ENCODE assay signal across 10 cellular contexts in genomic region chr12:27711957-27712356, GRCh38. TPM values are rescaled to one million over a fixed set of nuclear protein-coding genes. Genes with fewer than 3 reads are reported as not detected.
DNase-seq lines count a peak whose midpoint lies in the region; ATAC-seq and TF ChIP-seq lines count a peak whose summit lies in the region.
"Had no signal": no experiment of that assay in that cellular context is flagged by ENCODE, and none has a peak within 500 bp of the region (broad histone marks: within the 10 kb centered on the region; RNA-seq: fewer than 3 reads in every experiment).

No MANE protein-coding gene starts in this region.

- H3K27me3 Mint-ChIP-seq in WTC11 (ENCODE audit: low read depth) (peaks cover 9% of the 10 kb centered on the region), type B pancreatic cell (peaks cover 7% of the 10 kb centered on the region)

- H3K4me3 ChIP-seq in heart right ventricle = peak overlapping the region in 6 of 10 donors; percentile 83 to 94 (median 88)
- H3K4me3 ChIP-seq in iPS-18a (ENCODE audit: low read length) = peak overlapping the region; percentile 91

- CTCF ChIA-PET in WTC11 (lab: Charles Lee) = no interaction called here

- H3K4me3 Mint-ChIP-seq in WTC11 (peak overlapping the region; percentile 96), type B pancreatic cell (peak overlapping the region; percentile 96)

- no peaks in the 10 kb centered on the region for H3K27me3 ChIP-seq in heart right ventricle
- H3K27me3 ChIP-seq in iPS-18a (ENCODE audit: control insufficient read depth, insufficient read depth, low read length) = no peaks in the 10 kb centered on the region

- 78 to 79% methylated on average over 3 of the region's 3 CpGs for WGBS in heart right ventricle, 2 donors

- no peak for DNase-seq in heart right ventricle
- no peak for DNase-seq in left ventricle myocardium superior
- no peak for DNase-seq in WTC11 (ENCODE audit: low spot score)
- no peak for DNase-seq in type B pancreatic cell (ENCODE audit: extremely low spot score, unreplicated experiment)
- DNase-seq in head of caudate nucleus = no peak
- no peak for DNase-seq in DMS153 (lab: John Stamatoyannopoulos, UW)
- DNase-seq: activated CD8-positive, alpha-beta memory T cell treated with anti-CD3 and anti-CD28 coated beads for 24 hours; foreskin melanocyte had no signal

- intact Hi-C loops in heart right ventricle (cut with DNase I) = no loop called here
- intact Hi-C loops in left ventricle myocardium superior (cut with micrococcal nuclease) = no loop called here
- intact Hi-C loops in head of caudate nucleus (cut with DNase I) = loop anchor here (5.0 kb wide), 1 partner anchor 65 kb away; no protein-coding TSS in a partner anchor

- H3K4me1 Mint-ChIP-seq in WTC11 (peaks cover 17% of the 10 kb centered on the region), type B pancreatic cell (ENCODE audit: unreplicated experiment) (peaks cover 12% of the 10 kb centered on the region)

- ATAC-seq in heart right ventricle (no peak), left ventricle myocardium superior (no peak), WTC11 (no peak), HG03469 (IDR thresholded peaks at IDR 0.05; ENCODE audit: unreplicated experiment) (no peak)

- no peak overlapping the region for H3K9ac ChIP-seq in iPS-18a (ENCODE audit: low read length)

- H3K4me1 ChIP-seq in heart right ventricle = peaks cover 0 to 26% (median 17%) of the 10 kb centered on the region in 9 donors
- H3K4me1 ChIP-seq in iPS-18a (ENCODE audit: control insufficient read depth, low read depth, low read length) = no peaks in the 10 kb centered on the region

- H3K27ac ChIP-seq in heart right ventricle (no peak overlapping the region), iPS-18a (ENCODE audit: low read length) (no peak overlapping the region)

- TF ChIP-seq CTCF in heart right ventricle (IDR thresholded peaks at IDR 0.05) = no peak
- no peak for TF ChIP-seq CTCF in WTC11 (IDR thresholded peaks at IDR 0.05)
- TF ChIP-seq CTCF in type B pancreatic cell (conservative IDR thresholded peaks at IDR 0.05) = no peak

- H3K36me3 ChIP-seq in heart right ventricle = peaks cover 0 to 29% (median 8%) of the 10 kb centered on the region in 9 donors
- H3K36me3 ChIP-seq in iPS-18a (ENCODE audit: control insufficient read depth, low read depth, low read length) = peaks cover 9% of the 10 kb centered on the region

- H3K27ac Mint-ChIP-seq in WTC11 = no peak overlapping the region
- peak overlapping the region; percentile 93 for H3K27ac Mint-ChIP-seq in type B pancreatic cell

- POLR2A ChIA-PET in WTC11 (lab: Charles Lee) = no interaction called here

- H3K36me3 Mint-ChIP-seq in WTC11 (peaks cover 18% of the 10 kb centered on the region), type B pancreatic cell (peaks cover 35% of the 10 kb centered on the region)

- no peaks in the 10 kb centered on the region for H3K9me3 ChIP-seq in heart right ventricle
- H3K9me3 ChIP-seq in iPS-18a (ENCODE audit: control insufficient read depth, low read depth, low read length) = no peaks in the 10 kb centered on the region

- H3K9me3 Mint-ChIP-seq in WTC11 = no peaks in the 10 kb centered on the region
- H3K9me3 Mint-ChIP-seq in type B pancreatic cell = no peaks in the 10 kb centered on the region

TF ChIP-seq in WTC11, 78 proteins besides CTCF, POLR2A, EP300 and RAD21:
- TF ChIP-seq PRRX2 (CRISPR knock-in tag; IDR thresholded peaks at IDR 0.05) = no peak
- TF ChIP-seq ERG (CRISPR knock-in tag; IDR thresholded peaks at IDR 0.05) = no peak
- TF ChIP-seq TCF7 (CRISPR knock-in tag; IDR thresholded peaks at IDR 0.05; ENCODE audit: low read depth) = no peak
TF ChIP-seq in WTC11: peak in this region for 0.

RNA-seq across cellular contexts. Expression of gene MRPS35, which starts 1.3 kb away (rescaled TPM):
- total RNA-seq in heart right ventricle (10 to 100 TPM; 48.7 to 75.3 (median 65.3) TPM), left ventricle myocardium superior (63.3 TPM), WTC11 (2021) (42.7 to 43.5 TPM (median 43.0 TPM) in 3 replicates), type B pancreatic cell (ENCODE audit: low replicate concordance) (41.1 and 92.0 TPM in 2 replicates)
- 10 to 100 TPM; 27.3 to 49.0 TPM for polyA plus RNA-seq in heart right ventricle

RNA-seq across cellular contexts. Expression of gene REP15, which starts 15.7 kb away (rescaled TPM):
- total RNA-seq in heart right ventricle (10 to 100 TPM in 1 of 10 donors, 1 to 10 TPM in 9; 3.2 to 10.6 (median 5.9) TPM), left ventricle myocardium superior (7.5 TPM), WTC11 (2021) (0.26 TPM in 1 of 3 replicates, not detected in the others), type B pancreatic cell (ENCODE audit: low replicate concordance) (2.5 and 3.4 TPM in 2 replicates)
- polyA plus RNA-seq in heart right ventricle = 1 to 10 TPM; 4.1 to 6.7 TPM
